Comparison of ENCODE assay signal across 8 cellular contexts in the genomic region with DNA sequence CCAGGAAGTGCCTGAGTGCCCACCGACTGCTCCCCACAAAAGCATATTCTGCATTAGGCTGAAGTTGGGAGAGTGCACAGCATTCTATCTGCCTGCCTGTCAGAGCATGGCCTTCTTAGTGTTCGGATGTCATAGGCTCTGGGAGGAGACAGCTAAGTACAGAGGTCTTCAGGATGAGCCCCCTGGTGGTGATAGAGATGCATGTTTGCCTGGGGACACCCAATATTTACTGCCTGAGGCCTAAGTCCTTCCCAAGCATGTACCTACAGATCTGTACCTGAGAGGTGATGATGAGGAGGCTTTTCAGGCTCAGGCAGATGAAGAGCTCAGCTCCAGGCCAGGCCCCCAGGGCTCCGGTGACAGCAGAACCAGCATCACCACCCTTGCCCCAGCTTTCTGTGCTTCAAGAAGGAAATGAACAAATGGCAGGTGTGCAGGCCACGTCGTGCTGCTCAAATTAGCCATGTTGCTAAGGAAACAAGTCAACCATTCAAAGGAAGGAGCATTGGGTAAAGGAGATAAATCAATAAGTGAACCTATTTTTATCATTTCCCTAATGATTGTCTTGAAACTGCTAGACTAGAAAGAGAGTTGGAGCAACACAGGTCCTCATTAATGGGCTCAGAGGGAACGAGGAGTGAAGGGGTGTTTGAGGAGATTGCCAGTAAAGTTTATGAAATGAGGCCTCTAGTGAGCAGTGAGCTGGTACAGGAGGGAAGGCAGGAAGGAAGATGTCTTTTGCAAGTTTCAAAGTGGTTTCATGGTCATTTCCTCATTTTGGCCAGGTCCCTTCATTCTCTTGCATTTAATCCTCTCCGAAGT. TPM values are rescaled to one million over a fixed set of nuclear protein-coding genes. Genes with fewer than 3 reads are reported as not detected.
DNase-seq lines count a peak whose midpoint lies in the region; ATAC-seq and TF ChIP-seq lines count a peak whose summit lies in the region.

No MANE protein-coding gene starts in this region.

- H3K4me1 ChIP-seq in OCI-LY3 (ENCODE audit: low read length), result peaks cover 28% of the 10 kb centered on the region

- H3K9ac ChIP-seq in OCI-LY3 (ENCODE audit: low read length), result no peak overlapping the region

- H3K36me3 ChIP-seq in OCI-LY3 (replicated peaks; ENCODE audit: low read depth, low read length), result no peaks in the 10 kb centered on the region

- TF ChIP-seq CTCF in OCI-LY3 (IDR thresholded peaks at IDR 0.05; ENCODE audit: low read depth, low read length), result peak; percentile 65
- TF ChIP-seq CTCF in glutamatergic neuron (IDR thresholded peaks at IDR 0.05; ENCODE audit: partially characterized antibody, unreplicated experiment), result peak; percentile 77

- peak overlapping the region in 1 of 2 donors; percentile 38 for H3K4me3 Mint-ChIP-seq in activated T-cell treated with anti-CD3 and anti-CD28 coated beads, Interleukin-2, amount 50 U/mL, for 72 hours
- no peak overlapping the region for H3K4me3 Mint-ChIP-seq in activated T-cell treated with anti-CD3 and anti-CD28 coated beads, Interleukin-2, amount 50 U/mL, for 4 hours
- H3K4me3 Mint-ChIP-seq in glutamatergic neuron (ENCODE audit: unreplicated experiment), result peak overlapping the region; percentile 41

- peak overlapping the region; percentile 42; the same call in 1 of the 2 replicates for H2AFZ ChIP-seq in OCI-LY3 (ENCODE audit: low read depth, low read length)

- peaks cover 30% of the 10 kb centered on the region for H3K27me3 Mint-ChIP-seq in activated T-cell treated with anti-CD3 and anti-CD28 coated beads, Interleukin-2, amount 50 U/mL, for 72 hours (ENCODE audit: low read depth)
- peaks cover 20% of the 10 kb centered on the region for H3K27me3 Mint-ChIP-seq in activated T-cell treated with anti-CD3 and anti-CD28 coated beads, Interleukin-2, amount 50 U/mL, for 4 hours (ENCODE audit: low read depth)
- H3K27me3 Mint-ChIP-seq in glutamatergic neuron (ENCODE audit: unreplicated experiment), result peaks cover 9% of the 10 kb centered on the region

- H3K27me3 ChIP-seq in OCI-LY3 (ENCODE audit: low read depth, low read length), result peaks cover 11% of the 10 kb centered on the region; the same call in 1 of the 2 replicates

- no peak overlapping the region for H3K27ac Mint-ChIP-seq in activated T-cell treated with anti-CD3 and anti-CD28 coated beads, Interleukin-2, amount 50 U/mL, for 72 hours
- H3K27ac Mint-ChIP-seq in glutamatergic neuron (ENCODE audit: unreplicated experiment), result peak overlapping the region; percentile 87

- H3K79me2 ChIP-seq in OCI-LY3 (ENCODE audit: low read length), result no peaks in the 10 kb centered on the region

- peak; percentile 45 to 57 for ATAC-seq in activated T-cell treated with anti-CD3 and anti-CD28 coated beads, Interleukin-2, amount 50 U/mL, for 72 hours (replicated peaks in 1 of 2)
- ATAC-seq in activated T-cell treated with anti-CD3 and anti-CD28 coated beads, Interleukin-2, amount 50 U/mL, for 4 hours, result no peak
- peak; percentile 62 for ATAC-seq in GM21526 (IDR thresholded peaks at IDR 0.05; ENCODE audit: low FRiP score, unreplicated experiment)
- peak; percentile 26 for ATAC-seq in HG03558 (IDR thresholded peaks at IDR 0.05; ENCODE audit: extremely low read depth, unreplicated experiment)

- H3K4me3 ChIP-seq in OCI-LY3 (ENCODE audit: low read length), result no peak overlapping the region

- H3K27ac ChIP-seq in OCI-LY3 (ENCODE audit: low read length), result 0 out of 2 replicates have a peak overlapping the region, but pooled peaks have one; percentile 5

- no peaks in the 10 kb centered on the region for H3K9me3 ChIP-seq in OCI-LY3 (ENCODE audit: insufficient read depth, low read length)

- no peaks in the 10 kb centered on the region for H3K36me3 Mint-ChIP-seq in activated T-cell treated with anti-CD3 and anti-CD28 coated beads, Interleukin-2, amount 50 U/mL, for 72 hours (ENCODE audit: insufficient read depth in 2 of 2)
- no peaks in the 10 kb centered on the region for H3K36me3 Mint-ChIP-seq in activated T-cell treated with anti-CD3 and anti-CD28 coated beads, Interleukin-2, amount 50 U/mL, for 4 hours (ENCODE audit: insufficient read depth)
- H3K36me3 Mint-ChIP-seq in glutamatergic neuron (ENCODE audit: unreplicated experiment), result no peaks in the 10 kb centered on the region

- H3K9me3 Mint-ChIP-seq in activated T-cell treated with anti-CD3 and anti-CD28 coated beads, Interleukin-2, amount 50 U/mL, for 72 hours, result no peaks in the 10 kb centered on the region
- H3K9me3 Mint-ChIP-seq in activated T-cell treated with anti-CD3 and anti-CD28 coated beads, Interleukin-2, amount 50 U/mL, for 4 hours, result no peaks in the 10 kb centered on the region
- peaks cover 4% of the 10 kb centered on the region for H3K9me3 Mint-ChIP-seq in glutamatergic neuron (ENCODE audit: unreplicated experiment)

- DNase-seq in activated T-cell treated with anti-CD3 and anti-CD28 coated beads, Interleukin-2, amount 50 U/mL, for 72 hours, result peak; percentile 10 to 12
- no peak for DNase-seq in activated T-cell treated with anti-CD3 and anti-CD28 coated beads, Interleukin-2, amount 50 U/mL, for 4 hours
- DNase-seq in glutamatergic neuron (peak; percentile 42), NCI-H226 (no peak), NCI-H2081 treated with DMSO at 0.1 percent for 48 hours (lab: John Stamatoyannopoulos, UW) (no peak)

- peaks cover 10% of the 10 kb centered on the region for H3K4me1 Mint-ChIP-seq in activated T-cell treated with anti-CD3 and anti-CD28 coated beads, Interleukin-2, amount 50 U/mL, for 72 hours (ENCODE audit: low read depth)
- H3K4me1 Mint-ChIP-seq in activated T-cell treated with anti-CD3 and anti-CD28 coated beads, Interleukin-2, amount 50 U/mL, for 4 hours (ENCODE audit: low read depth), result no peaks in the 10 kb centered on the region
- H3K4me1 Mint-ChIP-seq in glutamatergic neuron (ENCODE audit: low read depth, unreplicated experiment), result peaks cover 34% of the 10 kb centered on the region

- H4K20me1 ChIP-seq in OCI-LY3 (ENCODE audit: insufficient read depth, low read length), result no peaks in the 10 kb centered on the region

- peak overlapping the region; percentile 21 for H3K4me2 ChIP-seq in OCI-LY3 (ENCODE audit: low read length)

RNA-seq across cellular contexts. Expression of gene CACNA1E, which starts 21.2 kb away (rescaled TPM):
- total RNA-seq in activated T-cell treated with anti-CD3 and anti-CD28 coated beads, Interleukin-2, amount 50 U/mL, for 72 hours, result under 1 TPM in 1 of 2 donors, not detected in 1; 0.02 TPM
- total RNA-seq in activated T-cell treated with anti-CD3 and anti-CD28 coated beads, Interleukin-2, amount 50 U/mL, for 4 hours, result under 1 TPM in 1 of 3 donors, not detected in 2; 0.08 TPM
- 8.8 TPM for total RNA-seq in glutamatergic neuron (ENCODE audit: unreplicated experiment)

Comparison
In these comparisons a context has a peak if more than half of its experiments do, and no peak if none do; other contexts are left out.
1. ATAC-seq: peak in activated T-cell treated with anti-CD3 and anti-CD28 coated beads, Interleukin-2, amount 50 U/mL, for 72 hours (2 of 2), GM21526 (single experiment) and HG03558 (single experiment); none in activated T-cell treated with anti-CD3 and anti-CD28 coated beads, Interleukin-2, amount 50 U/mL, for 4 hours (0 of 2).
2. DNase-seq: peak in activated T-cell treated with anti-CD3 and anti-CD28 coated beads, Interleukin-2, amount 50 U/mL, for 72 hours (2 of 2) and glutamatergic neuron (single experiment); none in activated T-cell treated with anti-CD3 and anti-CD28 coated beads, Interleukin-2, amount 50 U/mL, for 4 hours (single experiment), NCI-H226 (single experiment) and NCI-H2081 treated with DMSO at 0.1 percent for 48 hours (single experiment).